Comparison of ENCODE assay signal across 30 cellular contexts in genomic region chr3:138902166-138902565, GRCh38. TPM values are rescaled to one million over a fixed set of nuclear protein-coding genes. Genes with fewer than 3 reads are reported as not detected.
"Had no signal": no experiment of that assay in that cellular context is flagged by ENCODE, and none has a peak within 500 bp of the region (broad histone marks: within the 10 kb centered on the region; RNA-seq: fewer than 3 reads in every experiment).

No MANE protein-coding gene starts in this region.

- H3K27ac Mint-ChIP-seq: activated naive CD4-positive, alpha-beta T cell treated with anti-CD3 and anti-CD28 coated beads, Interleukin-2, amount 50 U/mL, for 24 hours; activated naive CD8-positive, alpha-beta T cell treated with anti-CD3 and anti-CD28 coated beads, Interleukin-2, amount 50 U/mL, for 24 hours; activated T-helper 2 cell treated with anti-CD3 and anti-CD28 coated beads, Interferon-gamma antibody, Interleukin-2, Interleukin-4, amounts not matched to agents 10 μg/mL and 5 μg/mL and 100 μg/mL, durations not matched to agents 14 hours and 24 hours and 36 hours; mesothelial cell of epicardium; stimulated activated naive B cell treated with anti-CD40 and anti-IgM and Interleukin-4, amounts not matched to agents 10 μg/mL and 1 μg/mL and 100 μg/mL, for 72 hours had no signal

- ATAC-seq: activated CD4-positive, CD25-positive, alpha-beta regulatory T cell treated with anti-CD3 and anti-CD28 coated beads, Interleukin-2, amount 50 U/mL, for 24 hours; activated naive CD8-positive, alpha-beta T cell treated with anti-CD3 and anti-CD28 coated beads, Interleukin-2, amount 50 U/mL, for 24 hours; activated T-cell treated with anti-CD3 and anti-CD28 coated beads, Interleukin-2, amount 50 U/mL, for 4 hours; gastroesophageal sphincter; naive thymus-derived CD4-positive, alpha-beta T cell; psoas muscle; stimulated activated naive B cell treated with anti-CD40 and anti-IgM and Interleukin-4, amounts not matched to agents 10 μg/mL and 1 μg/mL and 100 μg/mL, for 72 hours had no signal

- H3K36me3 Mint-ChIP-seq: activated naive CD4-positive, alpha-beta T cell treated with anti-CD3 and anti-CD28 coated beads, Interleukin-2, amount 50 U/mL, for 24 hours; mesothelial cell of epicardium; naive thymus-derived CD4-positive, alpha-beta T cell; stimulated activated naive B cell treated with anti-CD40 and anti-IgM and Interleukin-4, amounts not matched to agents 10 μg/mL and 1 μg/mL and 100 μg/mL, for 72 hours had no signal

- H3K4me2 ChIP-seq: hepatocyte had no signal

- H3K27me3 ChIP-seq: gastroesophageal sphincter, hepatocyte, right atrium auricular region, suprapubic skin, tibial artery had no signal

- H3K4me1 Mint-ChIP-seq: activated naive CD4-positive, alpha-beta T cell treated with anti-CD3 and anti-CD28 coated beads, Interleukin-2, amount 50 U/mL, for 24 hours; activated naive CD8-positive, alpha-beta T cell treated with anti-CD3 and anti-CD28 coated beads, Interleukin-2, amount 50 U/mL, for 24 hours; mesothelial cell of epicardium; stimulated activated naive B cell treated with anti-CD40 and anti-IgM and Interleukin-4, amounts not matched to agents 10 μg/mL and 1 μg/mL and 100 μg/mL, for 72 hours had no signal

- H3K9me3 ChIP-seq: gastroesophageal sphincter, psoas muscle, right atrium auricular region, suprapubic skin, tibial artery had no signal

- H3K9me3 Mint-ChIP-seq: activated naive CD4-positive, alpha-beta T cell treated with anti-CD3 and anti-CD28 coated beads, Interleukin-2, amount 50 U/mL, for 24 hours; activated naive CD8-positive, alpha-beta T cell treated with anti-CD3 and anti-CD28 coated beads, Interleukin-2, amount 50 U/mL, for 24 hours; activated T-cell treated with anti-CD3 and anti-CD28 coated beads, Interleukin-2, amount 50 U/mL, for 4 hours; activated T-helper 2 cell treated with anti-CD3 and anti-CD28 coated beads, Interferon-gamma antibody, Interleukin-2, Interleukin-4, amounts not matched to agents 10 μg/mL and 5 μg/mL and 100 μg/mL, durations not matched to agents 14 hours and 24 hours and 36 hours; naive thymus-derived CD4-positive, alpha-beta T cell; stimulated activated naive B cell treated with anti-CD40 and anti-IgM and Interleukin-4, amounts not matched to agents 10 μg/mL and 1 μg/mL and 100 μg/mL, for 72 hours had no signal

- H3K27me3 Mint-ChIP-seq: naive thymus-derived CD4-positive, alpha-beta T cell had no signal

- DNase-seq: activated CD4-positive, alpha-beta T cell treated with anti-CD3 and anti-CD28 coated beads for 48 hours; activated CD4-positive, alpha-beta T cell treated with anti-CD3 and anti-CD28 coated beads, Interleukin-2, amount 50 U/mL, for 48 hours; activated naive CD8-positive, alpha-beta T cell treated with anti-CD3 and anti-CD28 coated beads, Interleukin-2, amount 50 U/mL, for 24 hours; activated T-cell treated with anti-CD3 and anti-CD28 coated beads, Interleukin-2, amount 50 U/mL, for 4 hours; amygdala; caudate nucleus; cortex of kidney; left cardiac atrium; naive thymus-derived CD4-positive, alpha-beta T cell; occipital lobe; psoas muscle; stimulated activated CD4-positive, alpha-beta T cell treated with anti-CD3 and anti-CD28 coated beads, Interleukin-15, amount 100 ng/mL, for 24 hours; stimulated activated CD4-positive, alpha-beta T cell treated with anti-CD3 and anti-CD28 coated beads, Interleukin-2, amount 100 ng/mL, for 24 hours; stimulated activated naive B cell treated with anti-CD40 and anti-IgM and Interleukin-4, amounts not matched to agents 10 μg/mL and 1 μg/mL and 100 μg/mL, for 72 hours; tibial artery had no signal

- H3K4me1 ChIP-seq: parathyroid adenoma had no signal

- H3K4me3 Mint-ChIP-seq: activated naive CD4-positive, alpha-beta T cell treated with anti-CD3 and anti-CD28 coated beads, Interleukin-2, amount 50 U/mL, for 24 hours; activated naive CD8-positive, alpha-beta T cell treated with anti-CD3 and anti-CD28 coated beads, Interleukin-2, amount 50 U/mL, for 24 hours; activated T-cell treated with anti-CD3 and anti-CD28 coated beads, Interleukin-2, amount 50 U/mL, for 4 hours; mesothelial cell of epicardium; naive thymus-derived CD4-positive, alpha-beta T cell; stimulated activated naive B cell treated with anti-CD40 and anti-IgM and Interleukin-4, amounts not matched to agents 10 μg/mL and 1 μg/mL and 100 μg/mL, for 72 hours had no signal

- H3K36me3 ChIP-seq: gastroesophageal sphincter, right atrium auricular region, suprapubic skin, tibial artery had no signal

- H3K4me3 ChIP-seq: gastroesophageal sphincter, hepatocyte, psoas muscle, right atrium auricular region, suprapubic skin, tibial artery had no signal

- H3K79me2 ChIP-seq: hepatocyte, parathyroid adenoma had no signal

- H3K9ac ChIP-seq: parathyroid adenoma had no signal

- H2AFZ ChIP-seq: hepatocyte, parathyroid adenoma had no signal

- H3K27ac ChIP-seq: gastroesophageal sphincter, hepatocyte, parathyroid adenoma, psoas muscle, right atrium auricular region, suprapubic skin, tibial artery, VCaP had no signal

RNA-seq across cellular contexts. Expression of gene FOXL2, which starts 44.8 kb away (rescaled TPM):
- total RNA-seq: activated T-helper 2 cell treated with anti-CD3 and anti-CD28 coated beads, Interferon-gamma antibody, Interleukin-2, Interleukin-4, amounts not matched to agents 10 μg/mL and 5 μg/mL and 100 μg/mL, durations not matched to agents 14 hours and 24 hours and 36 hours; endothelial cell of umbilical vein; gastroesophageal sphincter; hepatocyte; left cardiac atrium; liver; mesothelial cell of epicardium; naive thymus-derived CD4-positive, alpha-beta T cell; occipital lobe; right atrium auricular region; ureter had no signal
- polyA plus RNA-seq: endothelial cell of umbilical vein; hepatocyte; liver; naive thymus-derived CD4-positive, alpha-beta T cell; neural cell had no signal

RNA-seq across cellular contexts. Expression of gene FOXL2NB, which starts 44.9 kb away (rescaled TPM):
- total RNA-seq: activated T-cell treated with anti-CD3 and anti-CD28 coated beads, Interleukin-2, amount 50 U/mL, for 4 hours; activated T-helper 2 cell treated with anti-CD3 and anti-CD28 coated beads, Interferon-gamma antibody, Interleukin-2, Interleukin-4, amounts not matched to agents 10 μg/mL and 5 μg/mL and 100 μg/mL, durations not matched to agents 14 hours and 24 hours and 36 hours; endothelial cell of umbilical vein; fibroblast of lung; hepatocyte; left cardiac atrium; liver; mesothelial cell of epicardium; naive thymus-derived CD4-positive, alpha-beta T cell; right atrium auricular region; ureter had no signal
- polyA plus RNA-seq: fibroblast of lung; hepatocyte; liver; naive thymus-derived CD4-positive, alpha-beta T cell; neural cell had no signal
